ENCODE assay signal across 8 cellular contexts in genomic region chr3:148697311-148698189, GRCh38. TPM values are rescaled to one million over a fixed set of nuclear protein-coding genes. Genes with fewer than 3 reads are reported as not detected.
A peak's percentile ranks its signal among the peaks of the same experiment; 100 is the strongest.
DNase-seq lines count a peak whose midpoint lies in the region; ATAC-seq and TF ChIP-seq lines count a peak whose summit lies in the region.

Gene AGTR1 (plus strand): TSS chr3:148697903. CDS start chr3:148741036, 43,133 bp downstream.

- TF ChIP-seq CTCF in heart right ventricle (IDR thresholded peaks at IDR 0.05) (no peak), prostate gland (IDR thresholded peaks at IDR 0.05) (no peak)

- H3K36me3 ChIP-seq in heart right ventricle (no peaks in the 10 kb centered on the region), prostate gland (no peaks in the 10 kb centered on the region)

- peak within 1 kb of the TSS in 7 of 10 donors; percentile 18 to 72 (median 39) for H3K27ac ChIP-seq in heart right ventricle
- H3K27ac ChIP-seq in prostate gland: peak within 1 kb of the TSS in 1 of 2 donors; percentile 9

- H3K9me3 ChIP-seq in heart right ventricle: no peaks in the 10 kb centered on the region
- no peaks in the 10 kb centered on the region for H3K9me3 ChIP-seq in prostate gland

- CTCF ChIA-PET in activated CD8-positive, alpha-beta T cell treated with anti-CD3 and anti-CD28 coated beads, Interleukin-2, amount 10 ng/mL, durations not matched to agents 7 days and 5 days (lab: Charles Lee): no interaction called here

- DNase-seq in Daoy (ENCODE audit: low read depth) (peak; percentile 28), T1000 (lab: John Stamatoyannopoulos, UW) (peak; percentile 41), heart right ventricle (peak; percentile 67 to 79), prostate gland (ENCODE audit: low spot score) (no peak), SHP77 (lab: John Stamatoyannopoulos, UW) (no peak)
- no peak for DNase-seq in effector memory CD8-positive, alpha-beta T cell
- DNase-seq in activated CD8-positive, alpha-beta T cell treated with anti-CD3 and anti-CD28 coated beads, Interleukin-2, amount 10 ng/mL, durations not matched to agents 7 days and 5 days: no peak
- DNase-seq in activated T-helper 1 cell treated with anti-CD3 and anti-CD28 coated beads, Interleukin-12 subunit alpha, Interleukin-12 subunit beta, Interleukin-2, Interleukin-4 antibody, amounts not matched to agents 30 ng/mL and 10 ng/mL and 1 ng/mL, durations not matched to agents 14 hours and 24 hours and 36 hours (ENCODE audit: low spot score): no peak

- H3K4me1 Mint-ChIP-seq in effector memory CD8-positive, alpha-beta T cell (ENCODE audit: low read depth in 2 of 2): no peaks in the 10 kb centered on the region
- no peaks in the 10 kb centered on the region for H3K4me1 Mint-ChIP-seq in activated CD8-positive, alpha-beta T cell treated with anti-CD3 and anti-CD28 coated beads, Interleukin-2, amount 10 ng/mL, durations not matched to agents 7 days and 5 days (ENCODE audit: low read depth)
- no peaks in the 10 kb centered on the region for H3K4me1 Mint-ChIP-seq in activated T-helper 1 cell treated with anti-CD3 and anti-CD28 coated beads, Interleukin-12 subunit alpha, Interleukin-12 subunit beta, Interleukin-2, Interleukin-4 antibody, amounts not matched to agents 30 ng/mL and 10 ng/mL and 1 ng/mL, durations not matched to agents 14 hours and 24 hours and 36 hours (ENCODE audit: low read depth)

- peak; percentile 38 to 95 (median 89) for ATAC-seq in heart right ventricle
- no peak for ATAC-seq in effector memory CD8-positive, alpha-beta T cell (replicated peaks)
- no peak for ATAC-seq in activated CD8-positive, alpha-beta T cell treated with anti-CD3 and anti-CD28 coated beads, Interleukin-2, amount 10 ng/mL, durations not matched to agents 7 days and 5 days

- peaks cover 0 to 18% of the 10 kb centered on the region in 2 donors for H3K9me3 Mint-ChIP-seq in effector memory CD8-positive, alpha-beta T cell
- no peaks in the 10 kb centered on the region for H3K9me3 Mint-ChIP-seq in activated CD8-positive, alpha-beta T cell treated with anti-CD3 and anti-CD28 coated beads, Interleukin-2, amount 10 ng/mL, durations not matched to agents 7 days and 5 days (ENCODE audit: insufficient read depth)
- H3K9me3 Mint-ChIP-seq in activated T-helper 1 cell treated with anti-CD3 and anti-CD28 coated beads, Interleukin-12 subunit alpha, Interleukin-12 subunit beta, Interleukin-2, Interleukin-4 antibody, amounts not matched to agents 30 ng/mL and 10 ng/mL and 1 ng/mL, durations not matched to agents 14 hours and 24 hours and 36 hours: no peaks in the 10 kb centered on the region

- H3K27me3 Mint-ChIP-seq in effector memory CD8-positive, alpha-beta T cell: peaks cover 11 to 33% of the 10 kb centered on the region in 2 donors
- peaks cover 21% of the 10 kb centered on the region for H3K27me3 Mint-ChIP-seq in activated CD8-positive, alpha-beta T cell treated with anti-CD3 and anti-CD28 coated beads, Interleukin-2, amount 10 ng/mL, durations not matched to agents 7 days and 5 days (ENCODE audit: low read depth)
- peaks cover 24% of the 10 kb centered on the region for H3K27me3 Mint-ChIP-seq in activated T-helper 1 cell treated with anti-CD3 and anti-CD28 coated beads, Interleukin-12 subunit alpha, Interleukin-12 subunit beta, Interleukin-2, Interleukin-4 antibody, amounts not matched to agents 30 ng/mL and 10 ng/mL and 1 ng/mL, durations not matched to agents 14 hours and 24 hours and 36 hours (ENCODE audit: insufficient read depth)

- WGBS in heart right ventricle, 2 donors: 1 to 2% methylated on average over 60 to 61 of the region's 61 CpGs
- 3% methylated on average over 36 of the region's 61 CpGs for WGBS in prostate gland

- H3K36me3 Mint-ChIP-seq in effector memory CD8-positive, alpha-beta T cell (ENCODE audit: insufficient read depth): no peaks in the 10 kb centered on the region
- no peaks in the 10 kb centered on the region for H3K36me3 Mint-ChIP-seq in activated CD8-positive, alpha-beta T cell treated with anti-CD3 and anti-CD28 coated beads, Interleukin-2, amount 10 ng/mL, durations not matched to agents 7 days and 5 days (ENCODE audit: low read depth)
- H3K36me3 Mint-ChIP-seq in activated T-helper 1 cell treated with anti-CD3 and anti-CD28 coated beads, Interleukin-12 subunit alpha, Interleukin-12 subunit beta, Interleukin-2, Interleukin-4 antibody, amounts not matched to agents 30 ng/mL and 10 ng/mL and 1 ng/mL, durations not matched to agents 14 hours and 24 hours and 36 hours (ENCODE audit: low read depth): no peaks in the 10 kb centered on the region

- H3K27ac Mint-ChIP-seq in effector memory CD8-positive, alpha-beta T cell: no peak within 1 kb of the TSS
- H3K27ac Mint-ChIP-seq in activated CD8-positive, alpha-beta T cell treated with anti-CD3 and anti-CD28 coated beads, Interleukin-2, amount 10 ng/mL, durations not matched to agents 7 days and 5 days: no peak within 1 kb of the TSS
- H3K27ac Mint-ChIP-seq in activated T-helper 1 cell treated with anti-CD3 and anti-CD28 coated beads, Interleukin-12 subunit alpha, Interleukin-12 subunit beta, Interleukin-2, Interleukin-4 antibody, amounts not matched to agents 30 ng/mL and 10 ng/mL and 1 ng/mL, durations not matched to agents 14 hours and 24 hours and 36 hours: no peak within 1 kb of the TSS

- intact Hi-C loops in heart right ventricle (cut with DNase I) (no loop called here), prostate gland (cut with DNase I) (no loop called here)
- intact Hi-C loops in activated T-helper 1 cell treated with anti-CD3 and anti-CD28 coated beads, Interleukin-12 subunit alpha, Interleukin-12 subunit beta, Interleukin-2, Interleukin-4 antibody, amounts not matched to agents 30 ng/mL and 10 ng/mL and 1 ng/mL, durations not matched to agents 14 hours and 24 hours and 36 hours (cut with micrococcal nuclease): no loop called here

- POLR2A ChIA-PET in activated CD8-positive, alpha-beta T cell treated with anti-CD3 and anti-CD28 coated beads, Interleukin-2, amount 10 ng/mL, durations not matched to agents 7 days and 5 days (lab: Charles Lee): no interaction called here

- no peak for TF ChIP-seq POLR2A in prostate gland (IDR thresholded peaks at IDR 0.05)

- H3K27me3 ChIP-seq in heart right ventricle (peaks cover 0 to 37% (median 15%) of the 10 kb centered on the region in 7 donors), prostate gland (replicated peaks; ENCODE audit: insufficient read depth) (no peaks in the 10 kb centered on the region)

- no peak within 1 kb of the TSS for H3K4me3 Mint-ChIP-seq in effector memory CD8-positive, alpha-beta T cell
- no peak within 1 kb of the TSS for H3K4me3 Mint-ChIP-seq in activated CD8-positive, alpha-beta T cell treated with anti-CD3 and anti-CD28 coated beads, Interleukin-2, amount 10 ng/mL, durations not matched to agents 7 days and 5 days
- H3K4me3 Mint-ChIP-seq in activated T-helper 1 cell treated with anti-CD3 and anti-CD28 coated beads, Interleukin-12 subunit alpha, Interleukin-12 subunit beta, Interleukin-2, Interleukin-4 antibody, amounts not matched to agents 30 ng/mL and 10 ng/mL and 1 ng/mL, durations not matched to agents 14 hours and 24 hours and 36 hours: no peak within 1 kb of the TSS

- no peaks in the 10 kb centered on the region for H3K4me1 ChIP-seq in heart right ventricle
- H3K4me1 ChIP-seq in prostate gland (replicated peaks): no peaks in the 10 kb centered on the region

- H3K4me3 ChIP-seq in heart right ventricle (peak within 1 kb of the TSS; percentile 9 to 65 (median 54)), prostate gland (peak within 1 kb of the TSS; percentile 46)

RNA-seq across cellular contexts. Expression of gene AGTR1, which starts in this region (rescaled TPM):
- total RNA-seq in Daoy (2014; rRNA removed; shearing (Covaris generic)): not detected in 2 replicates
- total RNA-seq in heart right ventricle (1 to 10 TPM in 3 of 10 donors, under 1 TPM in 7; 0.28 to 3.6 (median 0.80) TPM), prostate gland (10 to 100 TPM in 1 of 2 donors, 1 to 10 TPM in 1; 3.3 to 13.0 TPM)
- polyA plus RNA-seq in heart right ventricle: 1 to 10 TPM; 2.5 to 4.5 TPM
- not detected for total RNA-seq in activated CD8-positive, alpha-beta T cell treated with anti-CD3 and anti-CD28 coated beads, Interleukin-2, amount 10 ng/mL, durations not matched to agents 7 days and 5 days
- total RNA-seq in activated T-helper 1 cell treated with anti-CD3 and anti-CD28 coated beads, Interleukin-12 subunit alpha, Interleukin-12 subunit beta, Interleukin-2, Interleukin-4 antibody, amounts not matched to agents 30 ng/mL and 10 ng/mL and 1 ng/mL, durations not matched to agents 14 hours and 24 hours and 36 hours: not detected in 2 replicates

Comparison
In these comparisons a context has a peak if more than half of its experiments do, and no peak if none do; other contexts are left out.
1. Peak in DNase-seq in Daoy; RNA of the gene not detected or under 1 TPM.
2. DNase-seq: peak in T1000 (single experiment) and heart right ventricle (2 of 2); none in prostate gland (single experiment), SHP77 (0 of 2), effector memory CD8-positive, alpha-beta T cell (0 of 3), activated CD8-positive, alpha-beta T cell treated with anti-CD3 and anti-CD28 coated beads, Interleukin-2, amount 10 ng/mL, durations not matched to agents 7 days and 5 days (single experiment) and activated T-helper 1 cell treated with anti-CD3 and anti-CD28 coated beads, Interleukin-12 subunit alpha, Interleukin-12 subunit beta, Interleukin-2, Interleukin-4 antibody, amounts not matched to agents 30 ng/mL and 10 ng/mL and 1 ng/mL, durations not matched to agents 14 hours and 24 hours and 36 hours (single experiment).
3. ATAC-seq: peak in heart right ventricle (8 of 8); none in effector memory CD8-positive, alpha-beta T cell (single experiment) and activated CD8-positive, alpha-beta T cell treated with anti-CD3 and anti-CD28 coated beads, Interleukin-2, amount 10 ng/mL, durations not matched to agents 7 days and 5 days (single experiment).